In genomic region chr15:60243769-60244168, GRCh38 we compare ENCODE assay signal across 34 cellular contexts.
"Had no signal": no experiment of that assay in that cellular context is flagged by ENCODE, and none has a peak within 500 bp of the region (broad histone marks: within the 10 kb centered on the region; RNA-seq: fewer than 3 reads in every experiment).

No MANE protein-coding gene starts in this region.

- H3K4me1 ChIP-seq: adrenal gland, ascending aorta, breast epithelium, gastrocnemius medialis had no signal

- H3K36me3 Mint-ChIP-seq: activated CD8-positive, alpha-beta memory T cell treated with anti-CD3 and anti-CD28 coated beads, Interleukin-2, amount 10 ng/mL, durations not matched to agents 7 days and 5 days; activated naive CD4-positive, alpha-beta T cell treated with anti-CD3 and anti-CD28 coated beads, Interleukin-2, amount 10 ng/mL, durations not matched to agents 7 days and 5 days; brain had no signal

- H3K9me3 Mint-ChIP-seq: activated CD4-positive, alpha-beta memory T cell treated with anti-CD3 and anti-CD28 coated beads for 36 hours; activated naive CD4-positive, alpha-beta T cell treated with anti-CD3 and anti-CD28 coated beads, Interleukin-2, amount 10 ng/mL, durations not matched to agents 7 days and 5 days; activated naive CD8-positive, alpha-beta T cell treated with anti-CD3 and anti-CD28 coated beads, Interleukin-2, amount 50 U/mL, for 24 hours; activated T-helper 2 cell treated with anti-CD3 and anti-CD28 coated beads, Interferon-gamma antibody, Interleukin-2, Interleukin-4, amounts not matched to agents 10 μg/mL and 5 μg/mL and 100 μg/mL, durations not matched to agents 14 hours and 24 hours and 36 hours; dendritic cell treated with granulocyte-macrophage colony-stimulating factor and Interleukin-4, amounts not matched to agents 40 ng/mL and 50 ng/mL, for 4 days had no signal

- ATAC-seq: activated CD4-positive, alpha-beta T cell treated with anti-CD3 and anti-CD28 coated beads for 36 hours; activated CD8-positive, alpha-beta memory T cell treated with anti-CD3 and anti-CD28 coated beads, Interleukin-2, amount 10 ng/mL, durations not matched to agents 7 days and 5 days; activated CD8-positive, alpha-beta T cell treated with anti-CD3 and anti-CD28 coated beads, Interleukin-2, amount 10 ng/mL, durations not matched to agents 7 days and 5 days; activated naive CD4-positive, alpha-beta T cell treated with anti-CD3 and anti-CD28 coated beads, Interleukin-2, amount 50 U/mL, for 72 hours; activated naive CD8-positive, alpha-beta T cell treated with anti-CD3 and anti-CD28 coated beads, Interleukin-2, amount 50 U/mL, for 24 hours; esophagus mucosa; gastrocnemius medialis had no signal

- DNase-seq: activated CD4-positive, alpha-beta memory T cell treated with anti-CD3 and anti-CD28 coated beads for 36 hours; activated CD4-positive, alpha-beta T cell treated with anti-CD3 and anti-CD28 coated beads for 36 hours; activated CD4-positive, alpha-beta T cell treated with anti-CD3 and anti-CD28 coated beads, Interleukin-2, amount 10 ng/mL, durations not matched to agents 24 days and 14 days; activated CD4-positive, CD25-positive, alpha-beta regulatory T cell; activated CD4-positive, CD25-positive, alpha-beta regulatory T cell treated with anti-CD3 and anti-CD28 coated beads, Interleukin-2, amount 50 U/mL, for 72 hours; activated CD8-positive, alpha-beta memory T cell treated with anti-CD3 and anti-CD28 coated beads, Interleukin-2, amount 10 ng/mL, durations not matched to agents 7 days and 5 days; activated CD8-positive, alpha-beta memory T cell treated with anti-CD3 and anti-CD28 coated beads, Interleukin-2, amount 50 U/mL, for 4 hours; activated CD8-positive, alpha-beta T cell treated with anti-CD3 and anti-CD28 coated beads, Interleukin-2, amount 10 ng/mL, durations not matched to agents 7 days and 5 days; activated effector memory CD4-positive, alpha-beta T cell treated with anti-CD3 and anti-CD28 coated beads, Interleukin-2, amount 50 U/mL, for 16 hours; activated naive CD4-positive, alpha-beta T cell; activated naive CD4-positive, alpha-beta T cell treated with anti-CD3 and anti-CD28 coated beads, Interleukin-2, amount 10 ng/mL, durations not matched to agents 7 days and 5 days; activated naive CD8-positive, alpha-beta T cell treated with anti-CD3 and anti-CD28 coated beads, Interleukin-2, amount 50 U/mL, for 24 hours; activated T-cell treated with anti-CD3 and anti-CD28 coated beads, Interleukin-2, amount 50 U/mL, for 1 hour; activated T-cell treated with anti-CD3 and anti-CD28 coated beads, Interleukin-2, amount 50 U/mL, for 48 hours; adrenal gland; central memory CD4-positive, alpha-beta T cell; cerebellar nuclear complex; dorsolateral prefrontal cortex; effector memory CD4-positive, alpha-beta T cell; endodermal cell; foreskin fibroblast; gastrocnemius medialis; glutamatergic neuron; T-helper 2 cell had no signal

- H3K36me3 ChIP-seq: adrenal gland, ascending aorta, breast epithelium, cardiac muscle cell, gastrocnemius medialis had no signal

- H3K4me3 Mint-ChIP-seq: activated CD4-positive, alpha-beta memory T cell treated with anti-CD3 and anti-CD28 coated beads for 36 hours; activated CD4-positive, alpha-beta T cell treated with anti-CD3 and anti-CD28 coated beads for 36 hours; activated CD4-positive, alpha-beta T cell treated with anti-CD3 and anti-CD28 coated beads, Interleukin-2, amount 10 ng/mL, durations not matched to agents 24 days and 14 days; activated CD8-positive, alpha-beta memory T cell treated with anti-CD3 and anti-CD28 coated beads, Interleukin-2, amount 10 ng/mL, durations not matched to agents 7 days and 5 days; activated CD8-positive, alpha-beta T cell treated with anti-CD3 and anti-CD28 coated beads, Interleukin-2, amount 10 ng/mL, durations not matched to agents 7 days and 5 days; activated naive CD4-positive, alpha-beta T cell treated with anti-CD3 and anti-CD28 coated beads, Interleukin-2, amount 10 ng/mL, durations not matched to agents 7 days and 5 days; activated naive CD8-positive, alpha-beta T cell treated with anti-CD3 and anti-CD28 coated beads, Interleukin-2, amount 50 U/mL, for 24 hours; activated T-helper 1 cell treated with anti-CD3 and anti-CD28 coated beads, Interleukin-12 subunit alpha, Interleukin-12 subunit beta, Interleukin-2, Interleukin-4 antibody, amounts not matched to agents 30 ng/mL and 10 ng/mL and 1 ng/mL, durations not matched to agents 14 hours and 24 hours and 36 hours; brain; dendritic cell treated with granulocyte-macrophage colony-stimulating factor and Interleukin-4, amounts not matched to agents 40 ng/mL and 50 ng/mL, for 4 days; endodermal cell had no signal

- H3K27ac ChIP-seq: adrenal gland, ascending aorta, breast epithelium, cardiac muscle cell, coronary artery, dorsolateral prefrontal cortex, gastrocnemius medialis had no signal

- H3K4me1 Mint-ChIP-seq: activated CD4-positive, alpha-beta T cell treated with anti-CD3 and anti-CD28 coated beads for 36 hours; activated CD4-positive, alpha-beta T cell treated with anti-CD3 and anti-CD28 coated beads, Interleukin-2, amount 10 ng/mL, durations not matched to agents 24 days and 14 days; activated CD8-positive, alpha-beta memory T cell treated with anti-CD3 and anti-CD28 coated beads, Interleukin-2, amount 10 ng/mL, durations not matched to agents 7 days and 5 days; activated naive CD4-positive, alpha-beta T cell treated with anti-CD3 and anti-CD28 coated beads, Interleukin-2, amount 10 ng/mL, durations not matched to agents 7 days and 5 days; activated naive CD8-positive, alpha-beta T cell treated with anti-CD3 and anti-CD28 coated beads, Interleukin-2, amount 50 U/mL, for 24 hours; brain; endodermal cell had no signal

- H3K4me3 ChIP-seq: adrenal gland, ascending aorta, breast epithelium, cardiac muscle cell, coronary artery, dorsolateral prefrontal cortex, gastrocnemius medialis had no signal

- H3K27me3 ChIP-seq: adrenal gland, ascending aorta, breast epithelium, cardiac muscle cell, dorsolateral prefrontal cortex had no signal

- H3K27ac Mint-ChIP-seq: activated CD4-positive, alpha-beta memory T cell treated with anti-CD3 and anti-CD28 coated beads for 36 hours; activated CD4-positive, alpha-beta T cell treated with anti-CD3 and anti-CD28 coated beads for 36 hours; activated CD4-positive, alpha-beta T cell treated with anti-CD3 and anti-CD28 coated beads, Interleukin-2, amount 10 ng/mL, durations not matched to agents 24 days and 14 days; activated CD8-positive, alpha-beta memory T cell treated with anti-CD3 and anti-CD28 coated beads, Interleukin-2, amount 10 ng/mL, durations not matched to agents 7 days and 5 days; activated CD8-positive, alpha-beta T cell treated with anti-CD3 and anti-CD28 coated beads, Interleukin-2, amount 10 ng/mL, durations not matched to agents 7 days and 5 days; activated naive CD4-positive, alpha-beta T cell treated with anti-CD3 and anti-CD28 coated beads, Interleukin-2, amount 10 ng/mL, durations not matched to agents 7 days and 5 days; activated naive CD4-positive, alpha-beta T cell treated with anti-CD3 and anti-CD28 coated beads, Interleukin-2, amount 50 U/mL, for 72 hours; activated naive CD8-positive, alpha-beta T cell treated with anti-CD3 and anti-CD28 coated beads, Interleukin-2, amount 50 U/mL, for 24 hours; activated T-helper 1 cell treated with anti-CD3 and anti-CD28 coated beads, Interleukin-12 subunit alpha, Interleukin-12 subunit beta, Interleukin-2, Interleukin-4 antibody, amounts not matched to agents 30 ng/mL and 10 ng/mL and 1 ng/mL, durations not matched to agents 14 hours and 24 hours and 36 hours; activated T-helper 2 cell treated with anti-CD3 and anti-CD28 coated beads, Interferon-gamma antibody, Interleukin-2, Interleukin-4, amounts not matched to agents 10 μg/mL and 5 μg/mL and 100 μg/mL, durations not matched to agents 14 hours and 24 hours and 36 hours; brain; dendritic cell treated with granulocyte-macrophage colony-stimulating factor and Interleukin-4, amounts not matched to agents 40 ng/mL and 50 ng/mL, for 4 days; endodermal cell had no signal
